Comparison of ENCODE assay signal across 21 cellular contexts in the genomic region with DNA sequence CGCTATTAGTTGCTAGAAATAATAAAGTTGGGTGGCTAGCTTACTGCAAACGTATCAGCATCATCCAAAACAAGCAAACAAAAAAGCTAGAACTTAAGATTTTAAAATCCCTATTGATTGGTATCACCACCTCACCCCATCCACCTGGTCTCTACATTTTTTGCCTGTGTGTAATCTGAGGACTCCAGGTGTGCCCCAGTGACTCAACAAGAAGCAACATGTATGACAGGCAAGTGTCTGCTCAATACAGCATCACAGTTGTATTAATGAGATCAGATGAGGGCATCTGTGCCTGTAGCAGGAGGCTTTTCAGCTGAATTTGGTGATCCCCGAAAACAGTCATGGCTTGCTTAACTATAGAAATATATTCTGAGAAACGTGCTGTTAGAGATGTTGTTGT. TPM values are rescaled to one million over a fixed set of nuclear protein-coding genes. Genes with fewer than 3 reads are reported as not detected.
"Had no signal": no experiment of that assay in that cellular context is flagged by ENCODE, and none has a peak within 500 bp of the region (broad histone marks: within the 10 kb centered on the region; RNA-seq: fewer than 3 reads in every experiment).

No MANE protein-coding gene starts in this region.

- H3K27ac ChIP-seq: KMS-11 had no signal

- FAIRE-seq: RCC 7860 had no signal

- H3K4me3 Mint-ChIP-seq: activated CD8-positive, alpha-beta T cell treated with anti-CD3 and anti-CD28 coated beads, Interleukin-2, amount 10 ng/mL, durations not matched to agents 7 days and 5 days; activated naive CD4-positive, alpha-beta T cell treated with anti-CD3 and anti-CD28 coated beads, Interleukin-2, amount 50 U/mL, for 24 hours; central memory CD8-positive, alpha-beta T cell; T-helper 17 cell; WTC11 had no signal

- H3K9ac ChIP-seq: KMS-11 had no signal

- ATAC-seq: activated CD8-positive, alpha-beta T cell treated with anti-CD3 and anti-CD28 coated beads, Interleukin-2, amount 10 ng/mL, durations not matched to agents 7 days and 5 days; PC-3; T-helper 17 cell; WTC11 had no signal

- DNase-seq: activated CD4-positive, alpha-beta T cell treated with anti-CD3 and anti-CD28 coated beads for 48 hours; activated CD4-positive, alpha-beta T cell treated with anti-CD3 and anti-CD28 coated beads, Interleukin-2, amount 50 U/mL, for 4 hours; activated CD4-positive, CD25-positive, alpha-beta regulatory T cell treated with anti-CD3 and anti-CD28 coated beads, Interleukin-2, amount 50 U/mL, for 72 hours; activated CD8-positive, alpha-beta memory T cell treated with anti-CD3 and anti-CD28 coated beads, Interleukin-2, amount 50 U/mL, for 48 hours; activated CD8-positive, alpha-beta T cell treated with anti-CD3 and anti-CD28 coated beads, Interleukin-2, amount 10 ng/mL, durations not matched to agents 7 days and 5 days; activated T-cell treated with anti-CD3 and anti-CD28 coated beads, Interleukin-2, amount 50 U/mL, for 1 hour; aorta; MM.1S; NCI-H1417; NCI-H1930; NCI-H526 treated with DMSO at 0.1 percent for 48 hours; NCI-H82; PC-3; SIG-M5; T-helper 17 cell; T-helper 9 cell had no signal

- H3K27ac Mint-ChIP-seq: activated CD8-positive, alpha-beta T cell treated with anti-CD3 and anti-CD28 coated beads, Interleukin-2, amount 10 ng/mL, durations not matched to agents 7 days and 5 days; activated naive CD4-positive, alpha-beta T cell treated with anti-CD3 and anti-CD28 coated beads, Interleukin-2, amount 50 U/mL, for 24 hours; T-helper 17 cell; WTC11 had no signal

- H3K4me2 ChIP-seq: KMS-11 had no signal

- H3K27me3 Mint-ChIP-seq: T-helper 17 cell had no signal

- H3K4me1 Mint-ChIP-seq: activated naive CD4-positive, alpha-beta T cell treated with anti-CD3 and anti-CD28 coated beads, Interleukin-2, amount 50 U/mL, for 24 hours; central memory CD8-positive, alpha-beta T cell; T-helper 17 cell; WTC11 had no signal

RNA-seq across cellular contexts. Expression of a gene that starts 14.6 kb away (rescaled TPM):
- total RNA-seq: PC-3 had no signal
- polyA plus RNA-seq: aorta had no signal
